8 cellular contexts compared by ENCODE assay signal in genomic region chr4:110196206-110196870, GRCh38. TPM values are rescaled to one million over a fixed set of nuclear protein-coding genes. Genes with fewer than 3 reads are reported as not detected.
DNase-seq lines count a peak whose midpoint lies in the region; ATAC-seq and TF ChIP-seq lines count a peak whose summit lies in the region.

No MANE protein-coding gene starts in this region.

- ATAC-seq in HG02884 (IDR thresholded peaks at IDR 0.05; ENCODE audit: unreplicated experiment) = peak; percentile 22

- intact Hi-C loops in stomach (cut with DNase I; ENCODE audit: low total_unique reads) = no loop called here

- WGBS in esophagus, 2 donors = 0 to 1% methylated on average over 43 to 58 of the region's 58 CpGs
- WGBS in stomach, 5 donors = 0 to 1% (median 1%) methylated on average over 22 to 58 of the region's 58 CpGs

- H3K27me3 ChIP-seq in esophagus (ENCODE audit: control insufficient read depth in 1 of 2, insufficient read depth in 2 of 2, low read length in 2 of 2) (no peaks in the 10 kb centered on the region), muscle layer of colon (ENCODE audit: control insufficient read depth in 1 of 2, insufficient read depth in 2 of 2, low read length in 2 of 2) (no peaks in the 10 kb centered on the region), stomach (no peaks in the 10 kb centered on the region)

- H3K4me1 ChIP-seq in esophagus (ENCODE audit: control insufficient read depth in 2 of 2, insufficient read depth in 2 of 2, low read length in 1 of 2) (no peaks in the 10 kb centered on the region), muscle layer of colon (ENCODE audit: insufficient read depth, low read length) (peaks cover 10% of the 10 kb centered on the region), stomach (peaks cover 6 to 62% (median 48%) of the 10 kb centered on the region in 4 donors)

- TF ChIP-seq EP300 in stomach (IDR thresholded peaks at IDR 0.05) = no peak

- H3K36me3 ChIP-seq in esophagus (ENCODE audit: control insufficient read depth in 2 of 2, insufficient read depth in 2 of 2, low read length in 1 of 2) (no peaks in the 10 kb centered on the region), muscle layer of colon (ENCODE audit: insufficient read depth, low read length) (no peaks in the 10 kb centered on the region), stomach (no peaks in the 10 kb centered on the region)

- peak overlapping the region; percentile 39 for H3K9ac ChIP-seq in muscle layer of colon (ENCODE audit: low read length)

- H3K27ac ChIP-seq in esophagus (ENCODE audit: low read depth in 2 of 2, low read length in 1 of 2) (peak overlapping the region; percentile 95 to 97), muscle layer of colon (ENCODE audit: low read depth, low read length) (peak overlapping the region; percentile 85), stomach (peak overlapping the region; percentile 87 to 96 (median 94))

- TF ChIP-seq POLR2A in stomach (IDR thresholded peaks at IDR 0.05) = no peak

- no peaks in the 10 kb centered on the region for H3K9me3 ChIP-seq in esophagus (ENCODE audit: control insufficient read depth in 2 of 2, insufficient read depth in 1 of 2, low read depth in 1 of 2, low read length in 1 of 2)
- no peaks in the 10 kb centered on the region for H3K9me3 ChIP-seq in muscle layer of colon (ENCODE audit: low read length)
- H3K9me3 ChIP-seq in stomach = no peaks in the 10 kb centered on the region

- peak; percentile 10 for DNase-seq in SIG-M5 treated with dmso at 0.1 percent for 504 hours (lab: John Stamatoyannopoulos, UW; ENCODE audit: unreplicated experiment)
- DNase-seq in SIG-M5 (lab: John Stamatoyannopoulos, UW) = no peak
- peak; percentile 34 to 85 for DNase-seq in NCI-H526 (lab: John Stamatoyannopoulos, UW)
- peak; percentile 51 for DNase-seq in activated T-cell treated with anti-CD3 and anti-CD28 coated beads, Interleukin-2, amount 50 U/mL, for 1 hour
- DNase-seq in stomach = peak; percentile 45

- H3K4me3 ChIP-seq in esophagus (ENCODE audit: low read depth in 1 of 2, low read length in 2 of 2) = peak overlapping the region; percentile 85 to 86
- peak overlapping the region; percentile 62 to 99 for H3K4me3 ChIP-seq in muscle layer of colon (ENCODE audit: low read depth in 1 of 2, low read length in 2 of 2)
- H3K4me3 ChIP-seq in stomach = peak overlapping the region; percentile 87 to 97 (median 94)

- TF ChIP-seq CTCF in stomach (IDR thresholded peaks at IDR 0.05) = no peak

RNA-seq across cellular contexts. Expression of gene ELOVL6, which starts 2.1 kb away (rescaled TPM):
- polyA plus RNA-seq in esophagus = 10 to 100 TPM; 17.3 to 17.7 TPM
- 10 to 100 TPM in 1 of 5 donors, 1 to 10 TPM in 4; 3.3 to 27.9 (median 4.1) TPM for total RNA-seq in stomach
- 1 to 10 TPM; 3.2 to 7.0 (median 4.7) TPM for polyA plus RNA-seq in stomach
